1 cellular context compared by ENCODE assay signal in genomic region chr10:32997995-32998659, GRCh38.
TF ChIP-seq lines count a peak whose summit lies in the region.

No MANE protein-coding gene starts in this region.

TF ChIP-seq in HCT116, 20 proteins besides CTCF, POLR2A, EP300 and RAD21:
- peak; percentile 27; the same call in 1 of the 2 replicates for TF ChIP-seq ZFX (IDR thresholded peaks at IDR 0.05)
